Comparison of ENCODE assay signal across 14 cellular contexts in the genomic region with DNA sequence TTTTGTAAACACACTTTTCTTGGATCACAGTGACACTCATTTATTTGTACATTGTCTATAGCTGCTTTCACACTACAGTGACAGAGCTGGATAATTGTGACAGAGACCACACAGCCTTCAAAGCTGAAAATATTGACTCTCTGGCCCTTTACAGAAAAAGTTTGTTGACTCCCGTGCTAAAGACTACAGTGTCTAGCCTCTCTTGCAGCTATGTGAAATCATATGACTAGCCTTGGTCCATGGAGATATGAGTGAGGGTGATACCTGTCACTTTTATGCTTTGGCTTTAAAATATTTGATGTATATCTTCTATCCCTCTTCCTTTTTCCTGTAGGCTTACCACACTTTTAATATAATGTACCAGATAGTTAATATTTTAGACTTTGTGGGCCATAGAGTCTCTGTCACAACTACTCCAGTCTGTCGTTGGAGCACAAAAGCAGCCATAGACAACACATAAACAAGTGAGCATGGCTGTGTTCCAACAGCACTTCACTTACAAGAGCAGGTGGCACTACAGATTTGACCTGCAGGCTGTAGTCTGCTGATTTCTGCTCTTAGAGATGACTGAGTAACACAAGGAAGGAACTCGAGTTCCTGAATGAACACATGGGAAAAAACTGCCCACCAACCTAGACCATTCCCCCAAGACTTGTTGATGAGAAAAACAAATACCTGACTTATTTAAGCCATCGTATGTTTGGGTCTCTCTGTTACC.
DNase-seq lines count a peak whose midpoint lies in the region; ATAC-seq and TF ChIP-seq lines count a peak whose summit lies in the region.
"Had no signal": no experiment of that assay in that cellular context is flagged by ENCODE, and none has a peak within 500 bp of the region (broad histone marks: within the 10 kb centered on the region; RNA-seq: fewer than 3 reads in every experiment).

No MANE protein-coding gene starts in this region.

- H3K4me1 ChIP-seq in left lung: peaks cover 0 to 8% of the 10 kb centered on the region in 2 donors

- intact Hi-C loops in left lung (cut with DNase I): no loop called here

- DNase-seq in DMS53 treated with DMSO at 0.1 percent for 48 hours (lab: John Stamatoyannopoulos, UW; ENCODE audit: unreplicated experiment) (peak; percentile 42), DMS79 treated with DMSO at 0.1 percent for 48 hours (lab: John Stamatoyannopoulos, UW) (peak; percentile 26), NCI-H2107 (lab: John Stamatoyannopoulos, UW) (peak; percentile 1), left lung (no peak), GOT3 (lab: John Stamatoyannopoulos, UW) (no peak), NOMO-1 treated with DMSO at 0.1 percent for 48 hours (lab: John Stamatoyannopoulos, UW; ENCODE audit: unreplicated experiment) (no peak), GM10248 (ENCODE audit: extremely low spot score) (no peak)
- DNase-seq: BE2C; CD8-positive, alpha-beta T cell; HCEC 1CT; IMR-90; NCI-H187; NCI-H446 treated with DMSO at 0.1 percent for 48 hours had no signal

- H3K36me3 ChIP-seq in left lung: no peaks in the 10 kb centered on the region
- H3K36me3 ChIP-seq: BE2C had no signal

- H3K4me3 ChIP-seq in left lung: no peak overlapping the region
- H3K4me3 ChIP-seq: GM12878 had no signal

- peaks cover 0 to 6% of the 10 kb centered on the region in 2 donors for H3K9me3 ChIP-seq in left lung
- H3K9me3 ChIP-seq: BE2C had no signal

- no peak overlapping the region for H3K27ac ChIP-seq in left lung

- TF ChIP-seq CTCF in left lung (IDR thresholded peaks at IDR 0.05) (no peak), GM10248 (IDR thresholded peaks at IDR 0.05; ENCODE audit: control extremely low read depth, extremely low read depth, low read depth, missing control alignments) (no peak)

- CTCF ChIA-PET in GM10248 (lab: Yijun Ruan, JAX): interaction anchor here (1.0 kb wide), 1 partner anchor 36 kb away, joined by 3 read pairs; no protein-coding TSS in a partner anchor

- H3K27me3 ChIP-seq in left lung: no peaks in the 10 kb centered on the region
- H3K27me3 ChIP-seq: BE2C had no signal

- peak; percentile 32 for ATAC-seq in left lung
- ATAC-seq: CD8-positive, alpha-beta T cell; GM12878 had no signal

- POLR2A ChIA-PET in GM10248 (lab: Yijun Ruan, JAX): no interaction called here

Comparison
In these comparisons a context has a peak if more than half of its experiments do, and no peak if none do; other contexts are left out.
1. DNase-seq: peak in DMS53 treated with DMSO at 0.1 percent for 48 hours (single experiment), DMS79 treated with DMSO at 0.1 percent for 48 hours (single experiment) and NCI-H2107 (single experiment); none in left lung (0 of 2), GOT3 (single experiment), NOMO-1 treated with DMSO at 0.1 percent for 48 hours (single experiment) and GM10248 (single experiment).